In genomic region chr17:39069114-39069756, GRCh38 we compare ENCODE assay signal across 1 cellular context.
TF ChIP-seq lines count a peak whose summit lies in the region.

No MANE protein-coding gene starts in this region.

TF ChIP-seq in HEK293, 187 proteins besides CTCF, POLR2A, EP300 and RAD21 (continued from another document):
- TF ChIP-seq ZNF518A (tag by site-specific recombination; conservative IDR thresholded peaks at IDR 0.05; ENCODE audit: low read depth) (no peak), REPIN1 (tag by site-specific recombination; IDR thresholded peaks at IDR 0.05; ENCODE audit: low read depth) (no peak), ZNF114 (tag by site-specific recombination; IDR thresholded peaks at IDR 0.05) (no peak), MZF1 (tag by site-specific recombination; IDR thresholded peaks at IDR 0.05; ENCODE audit: borderline replicate concordance) (no peak), HIC1 (tag by site-specific recombination; IDR thresholded peaks at IDR 0.05) (no peak)
